ENCODE assay signal across 17 cellular contexts in the genomic region with DNA sequence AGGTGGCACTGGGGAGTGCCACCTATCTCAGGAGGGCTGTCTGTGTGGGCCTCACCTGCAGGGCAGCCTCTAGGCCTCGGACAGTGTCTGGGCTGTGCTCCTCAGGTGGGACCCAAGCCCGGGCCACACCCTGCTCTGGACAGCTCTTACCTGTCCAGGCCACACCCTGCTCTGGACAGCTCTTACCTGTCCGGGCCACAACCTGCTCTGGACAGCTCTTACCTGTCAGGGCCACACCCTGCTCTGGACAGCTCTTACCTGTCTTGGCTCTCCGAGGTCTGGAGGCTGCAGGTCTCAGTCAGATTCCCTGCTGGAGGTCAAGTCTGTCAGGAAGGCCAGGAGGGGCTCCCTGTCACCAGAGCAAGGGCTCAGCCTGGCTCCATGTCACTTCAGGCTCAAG.
"Had no signal": no experiment of that assay in that cellular context is flagged by ENCODE, and none has a peak within 500 bp of the region (broad histone marks: within the 10 kb centered on the region; RNA-seq: fewer than 3 reads in every experiment).

No MANE protein-coding gene starts in this region.

- H2AFZ ChIP-seq: neural progenitor cell had no signal

- DNase-seq: esophagus squamous epithelium; foreskin fibroblast; glutamatergic neuron; islet precursor cell; natural killer cell; psoas muscle; retina; spleen; stimulated activated CD4-positive, alpha-beta T cell treated with anti-CD3 and anti-CD28 coated beads, Interleukin-15, amount 100 ng/mL, for 24 hours; stimulated activated CD4-positive, alpha-beta T cell treated with anti-CD3 and anti-CD28 coated beads, Interleukin-1b, Interleukin-23, amount 100 ng/mL, for 48 hours; stimulated activated CD4-positive, alpha-beta T cell treated with anti-CD3 and anti-CD28 coated beads, Interleukin-4, amount 100 ng/mL, for 24 hours; testis had no signal

- H3K27ac ChIP-seq: esophagus squamous epithelium, gastroesophageal sphincter, neural progenitor cell, psoas muscle, spleen, testis, tibial nerve had no signal

- H3K36me3 ChIP-seq: esophagus squamous epithelium, gastroesophageal sphincter, neural progenitor cell, spleen, tibial nerve had no signal

- H3K27me3 ChIP-seq: gastroesophageal sphincter, neural progenitor cell, spleen, testis, tibial nerve had no signal

- H3K4me3 ChIP-seq: esophagus squamous epithelium, gastroesophageal sphincter, neural progenitor cell, psoas muscle, spleen, testis, tibial nerve had no signal

- H3K9me3 ChIP-seq: esophagus squamous epithelium, gastroesophageal sphincter, psoas muscle, spleen, testis, tibial nerve had no signal

- ATAC-seq: gastroesophageal sphincter; natural killer cell; psoas muscle; sciatic nerve; stimulated activated memory B cell treated with anti-CD40 and anti-IgM and Interleukin-4, amounts not matched to agents 10 μg/mL and 1 μg/mL and 100 μg/mL, for 72 hours had no signal

- H3K9ac ChIP-seq: neural progenitor cell had no signal

- H3K4me2 ChIP-seq: neural progenitor cell had no signal

- H3K4me1 ChIP-seq: esophagus squamous epithelium, gastroesophageal sphincter, psoas muscle, testis, tibial nerve had no signal
